8 cellular contexts compared by ENCODE assay signal in the genomic region with DNA sequence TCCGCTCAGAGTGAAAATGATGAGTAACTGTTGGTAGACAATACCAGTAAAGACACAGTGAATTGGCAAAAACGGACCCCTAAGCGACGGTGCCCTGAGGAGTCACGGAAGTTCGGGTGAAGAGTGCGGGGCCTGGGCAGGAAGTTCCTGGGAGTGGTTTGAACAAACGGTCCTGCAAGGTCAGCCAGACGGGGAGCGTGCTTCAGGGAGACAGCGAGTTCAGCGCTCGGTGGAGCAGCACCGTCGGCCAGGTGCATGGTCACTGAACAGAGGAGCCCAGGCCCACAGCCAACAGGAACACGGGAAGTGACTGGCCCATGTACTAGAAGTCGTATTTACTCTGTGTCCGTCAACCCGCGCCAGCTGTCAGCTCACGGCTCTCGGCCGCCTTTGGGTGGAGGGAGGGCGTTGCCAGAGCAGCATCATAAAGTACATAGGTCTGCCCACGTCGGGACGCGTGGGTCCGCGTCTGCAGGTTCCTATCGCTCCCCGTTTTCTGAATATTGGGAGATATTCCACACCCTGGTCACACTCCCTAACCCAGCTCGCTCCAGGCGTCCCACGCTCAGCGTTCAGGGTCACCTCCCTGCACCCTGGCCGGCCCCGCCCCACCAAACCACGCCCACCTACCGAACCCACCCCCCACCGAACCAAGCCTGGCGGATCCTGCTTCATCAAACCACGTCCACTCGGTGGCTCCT.
DNase-seq lines count a peak whose midpoint lies in the region; ATAC-seq, FAIRE-seq and TF ChIP-seq lines count a peak whose summit lies in the region.

No MANE protein-coding gene starts in this region.

- DNase-seq in Daoy (ENCODE audit: low read depth) (peak; percentile 62), NOMO-1 treated with DMSO at 0.1 percent for 48 hours (lab: John Stamatoyannopoulos, UW; ENCODE audit: unreplicated experiment) (peak; percentile 53), astrocyte (ENCODE audit: low read depth) (no peak), lower leg skin (ENCODE audit: low spot score in 2 of 2) (peak in 1 of 2 donors; percentile 28), AG08395 (ENCODE audit: low spot score) (no peak)

- peaks cover 5% of the 10 kb centered on the region for H3K27me3 ChIP-seq in astrocyte (ENCODE audit: insufficient read depth, low read length)

- WGBS in lower leg skin, 2 donors: 13 to 18% methylated on average over 43 of the region's 44 CpGs

- H3K27ac ChIP-seq in astrocyte (ENCODE audit: low read depth, low read length): no peak overlapping the region

- intact Hi-C loops in lower leg skin (cut with DNase I; ENCODE audit: low total_unique reads): no loop called here

- no peak overlapping the region for H3K9ac ChIP-seq in astrocyte (ENCODE audit: low read length)

- H3K4me1 ChIP-seq in astrocyte (ENCODE audit: insufficient read depth, low read length): no peaks in the 10 kb centered on the region

- no peak for TF ChIP-seq POLR2A in lower leg skin (IDR thresholded peaks at IDR 0.05)

- TF ChIP-seq CTCF in astrocyte (IDR thresholded peaks at IDR 0.05; ENCODE audit: insufficient read depth, low read depth, low read length) (no peak), lower leg skin (IDR thresholded peaks at IDR 0.05) (no peak)

- H3K4me3 Mint-ChIP-seq in astrocyte (ENCODE audit: unreplicated experiment): peak overlapping the region; percentile 51
- H3K4me3 Mint-ChIP-seq in stimulated activated naive CD8-positive, alpha-beta T cell treated with anti-CD3 and anti-CD28 coated beads, Interleukin-15, Interleukin-2, amounts not matched to agents 100 ng/mL and 50 ng/mL, for 24 hours: peak overlapping the region; percentile 74

- peak overlapping the region; percentile 73 for H3K4me2 ChIP-seq in astrocyte (ENCODE audit: low read length)

- H2AFZ ChIP-seq in astrocyte (ENCODE audit: low read depth, low read length): peak overlapping the region; percentile 81

- H3K9me3 ChIP-seq in astrocyte (ENCODE audit: insufficient read depth, low read depth, low read length): no peaks in the 10 kb centered on the region

- ATAC-seq in HG02884 (IDR thresholded peaks at IDR 0.05; ENCODE audit: unreplicated experiment): peak; percentile 72
- no peak for ATAC-seq in GM18517 (IDR thresholded peaks at IDR 0.05; ENCODE audit: unreplicated experiment)

- H4K20me1 ChIP-seq in astrocyte (ENCODE audit: insufficient read depth, low read length): no peaks in the 10 kb centered on the region

- no peak for FAIRE-seq in astrocyte (lab: Jason Lieb, UNC)

- no peaks in the 10 kb centered on the region for H3K36me3 ChIP-seq in astrocyte (ENCODE audit: insufficient read depth, low read length)

- peaks cover 12% of the 10 kb centered on the region for H3K9me3 Mint-ChIP-seq in astrocyte (ENCODE audit: unreplicated experiment)
- H3K9me3 Mint-ChIP-seq in stimulated activated naive CD8-positive, alpha-beta T cell treated with anti-CD3 and anti-CD28 coated beads, Interleukin-15, Interleukin-2, amounts not matched to agents 100 ng/mL and 50 ng/mL, for 24 hours: no peaks in the 10 kb centered on the region

- no peak overlapping the region for H3K27ac Mint-ChIP-seq in astrocyte (ENCODE audit: unreplicated experiment)
- peak overlapping the region; percentile 40 for H3K27ac Mint-ChIP-seq in stimulated activated naive CD8-positive, alpha-beta T cell treated with anti-CD3 and anti-CD28 coated beads, Interleukin-15, Interleukin-2, amounts not matched to agents 100 ng/mL and 50 ng/mL, for 24 hours

- H3K79me2 ChIP-seq in astrocyte (ENCODE audit: insufficient read depth, low read length): no peaks in the 10 kb centered on the region

- H3K36me3 Mint-ChIP-seq in astrocyte (ENCODE audit: low read depth, unreplicated experiment): no peaks in the 10 kb centered on the region
- H3K36me3 Mint-ChIP-seq in stimulated activated naive CD8-positive, alpha-beta T cell treated with anti-CD3 and anti-CD28 coated beads, Interleukin-15, Interleukin-2, amounts not matched to agents 100 ng/mL and 50 ng/mL, for 24 hours (ENCODE audit: low read depth): no peaks in the 10 kb centered on the region

- peaks cover 18% of the 10 kb centered on the region for H3K27me3 Mint-ChIP-seq in astrocyte (ENCODE audit: low read depth, unreplicated experiment)
- H3K27me3 Mint-ChIP-seq in stimulated activated naive CD8-positive, alpha-beta T cell treated with anti-CD3 and anti-CD28 coated beads, Interleukin-15, Interleukin-2, amounts not matched to agents 100 ng/mL and 50 ng/mL, for 24 hours: peaks cover 18% of the 10 kb centered on the region

- H3K4me1 Mint-ChIP-seq in astrocyte (ENCODE audit: low read depth, unreplicated experiment): peaks cover 6% of the 10 kb centered on the region
- peaks cover 26% of the 10 kb centered on the region for H3K4me1 Mint-ChIP-seq in stimulated activated naive CD8-positive, alpha-beta T cell treated with anti-CD3 and anti-CD28 coated beads, Interleukin-15, Interleukin-2, amounts not matched to agents 100 ng/mL and 50 ng/mL, for 24 hours (ENCODE audit: low read depth)

- H3K4me3 ChIP-seq in astrocyte (ENCODE audit: insufficient read depth, low read depth, low read length) (peak overlapping the region; percentile 17), lower leg skin (ENCODE audit: low read depth, poor library complexity, severe bottlenecking) (peak overlapping the region; percentile 17)

Comparison
In these comparisons a context has a peak if more than half of its experiments do, and no peak if none do; other contexts are left out.
1. DNase-seq: peak in Daoy (single experiment) and NOMO-1 treated with DMSO at 0.1 percent for 48 hours (single experiment); none in astrocyte (single experiment) and AG08395 (single experiment).